In genomic region chr6:138109042-138109997, GRCh38 we compare ENCODE assay signal across 8 cellular contexts. TPM values are rescaled to one million over a fixed set of nuclear protein-coding genes. Genes with fewer than 3 reads are reported as not detected.
DNase-seq lines count a peak whose midpoint lies in the region; ATAC-seq, FAIRE-seq and TF ChIP-seq lines count a peak whose summit lies in the region.

No MANE protein-coding gene starts in this region.

- H3K36me3 ChIP-seq in Karpas-422 (ENCODE audit: insufficient read depth, low read length) (no peaks in the 10 kb centered on the region), RWPE2 (ENCODE audit: low read depth) (peaks cover 21% of the 10 kb centered on the region)

- no peaks in the 10 kb centered on the region for H3K9me3 Mint-ChIP-seq in activated T-helper 1 cell treated with anti-CD3 and anti-CD28 coated beads, Interleukin-12 subunit alpha, Interleukin-12 subunit beta, Interleukin-2, Interleukin-4 antibody, amounts not matched to agents 30 ng/mL and 10 ng/mL and 1 ng/mL, durations not matched to agents 14 hours and 24 hours and 36 hours
- H3K9me3 Mint-ChIP-seq in osteocyte (ENCODE audit: unreplicated experiment) (no peaks in the 10 kb centered on the region), type B pancreatic cell (no peaks in the 10 kb centered on the region)

- H3K27ac ChIP-seq in Karpas-422 (ENCODE audit: low read length) (no peak overlapping the region), RWPE2 (ENCODE audit: poor library complexity, severe bottlenecking) (peak overlapping the region; percentile 87)

- no peak overlapping the region for H2AFZ ChIP-seq in Karpas-422 (ENCODE audit: low read length)

- H3K36me3 Mint-ChIP-seq in activated T-helper 1 cell treated with anti-CD3 and anti-CD28 coated beads, Interleukin-12 subunit alpha, Interleukin-12 subunit beta, Interleukin-2, Interleukin-4 antibody, amounts not matched to agents 30 ng/mL and 10 ng/mL and 1 ng/mL, durations not matched to agents 14 hours and 24 hours and 36 hours (ENCODE audit: low read depth), result peaks cover 2% of the 10 kb centered on the region
- no peaks in the 10 kb centered on the region for H3K36me3 Mint-ChIP-seq in osteocyte (ENCODE audit: unreplicated experiment)
- no peaks in the 10 kb centered on the region for H3K36me3 Mint-ChIP-seq in type B pancreatic cell

- no peak overlapping the region for H3K9ac ChIP-seq in Karpas-422 (ENCODE audit: low read length)

- H3K9me2 ChIP-seq in Karpas-422 (replicated peaks; ENCODE audit: insufficient read depth, low read length), result no peaks in the 10 kb centered on the region

- DNase-seq in Karpas-422, result peak; percentile 88
- DNase-seq in RWPE2 (ENCODE audit: low spot score), result no peak
- DNase-seq in activated T-helper 1 cell treated with anti-CD3 and anti-CD28 coated beads, Interleukin-12 subunit alpha, Interleukin-12 subunit beta, Interleukin-2, Interleukin-4 antibody, amounts not matched to agents 30 ng/mL and 10 ng/mL and 1 ng/mL, durations not matched to agents 14 hours and 24 hours and 36 hours (ENCODE audit: low spot score), result peak; percentile 67
- DNase-seq in fibroblast of peridontal ligament (ENCODE audit: extremely low read depth), result peak; percentile 87
- DNase-seq in osteocyte (ENCODE audit: extremely low spot score, unreplicated experiment), result peak; percentile 90
- DNase-seq in type B pancreatic cell (ENCODE audit: extremely low spot score, unreplicated experiment), result no peak

- TF ChIP-seq CTCF in RWPE2 (IDR thresholded peaks at IDR 0.05; ENCODE audit: poor library complexity, severe bottlenecking) (peak; percentile 97), osteocyte (IDR thresholded peaks at IDR 0.05) (peak; percentile 97), type B pancreatic cell (conservative IDR thresholded peaks at IDR 0.05) (peak; percentile 99)

- H3K4me2 ChIP-seq in Karpas-422 (ENCODE audit: low read depth, low read length, poor library complexity, severe bottlenecking), result no peak overlapping the region

- no peak overlapping the region for H3K27ac Mint-ChIP-seq in activated T-helper 1 cell treated with anti-CD3 and anti-CD28 coated beads, Interleukin-12 subunit alpha, Interleukin-12 subunit beta, Interleukin-2, Interleukin-4 antibody, amounts not matched to agents 30 ng/mL and 10 ng/mL and 1 ng/mL, durations not matched to agents 14 hours and 24 hours and 36 hours
- no peak overlapping the region for H3K27ac Mint-ChIP-seq in osteocyte (ENCODE audit: unreplicated experiment)
- H3K27ac Mint-ChIP-seq in type B pancreatic cell, result peak overlapping the region; percentile 98

- no peaks in the 10 kb centered on the region for H4K20me1 ChIP-seq in Karpas-422 (ENCODE audit: insufficient read depth, low read depth, low read length)

- peak overlapping the region; percentile 62 for H3K4me3 Mint-ChIP-seq in activated T-helper 1 cell treated with anti-CD3 and anti-CD28 coated beads, Interleukin-12 subunit alpha, Interleukin-12 subunit beta, Interleukin-2, Interleukin-4 antibody, amounts not matched to agents 30 ng/mL and 10 ng/mL and 1 ng/mL, durations not matched to agents 14 hours and 24 hours and 36 hours
- H3K4me3 Mint-ChIP-seq in osteocyte (ENCODE audit: unreplicated experiment), result no peak overlapping the region
- H3K4me3 Mint-ChIP-seq in type B pancreatic cell, result peak overlapping the region; percentile 85

- peaks cover 28% of the 10 kb centered on the region for H3K27me3 Mint-ChIP-seq in activated T-helper 1 cell treated with anti-CD3 and anti-CD28 coated beads, Interleukin-12 subunit alpha, Interleukin-12 subunit beta, Interleukin-2, Interleukin-4 antibody, amounts not matched to agents 30 ng/mL and 10 ng/mL and 1 ng/mL, durations not matched to agents 14 hours and 24 hours and 36 hours (ENCODE audit: insufficient read depth)
- H3K27me3 Mint-ChIP-seq in osteocyte (ENCODE audit: unreplicated experiment) (peaks cover 20% of the 10 kb centered on the region), type B pancreatic cell (peaks cover 36% of the 10 kb centered on the region)

- intact Hi-C loops in activated T-helper 1 cell treated with anti-CD3 and anti-CD28 coated beads, Interleukin-12 subunit alpha, Interleukin-12 subunit beta, Interleukin-2, Interleukin-4 antibody, amounts not matched to agents 30 ng/mL and 10 ng/mL and 1 ng/mL, durations not matched to agents 14 hours and 24 hours and 36 hours (cut with micrococcal nuclease), result loop anchor here (1.0 to 10.0 kb wide), 16 partner anchors 53 to 1015 kb away; partner anchors contain the start of genes ARFGEF3, CCDC28A, HEBP2 and OLIG3

- peaks cover 29% of the 10 kb centered on the region for H3K4me1 Mint-ChIP-seq in activated T-helper 1 cell treated with anti-CD3 and anti-CD28 coated beads, Interleukin-12 subunit alpha, Interleukin-12 subunit beta, Interleukin-2, Interleukin-4 antibody, amounts not matched to agents 30 ng/mL and 10 ng/mL and 1 ng/mL, durations not matched to agents 14 hours and 24 hours and 36 hours (ENCODE audit: low read depth)
- H3K4me1 Mint-ChIP-seq in osteocyte (ENCODE audit: unreplicated experiment) (peaks cover 26% of the 10 kb centered on the region), type B pancreatic cell (ENCODE audit: unreplicated experiment) (peaks cover 18% of the 10 kb centered on the region)

- H3K79me2 ChIP-seq in Karpas-422 (ENCODE audit: low read length), result no peaks in the 10 kb centered on the region

- H3K9me3 ChIP-seq in Karpas-422 (ENCODE audit: low read length) (no peaks in the 10 kb centered on the region), RWPE2 (ENCODE audit: severe bottlenecking) (no peaks in the 10 kb centered on the region)

- ATAC-seq in GM18499 (IDR thresholded peaks at IDR 0.05; ENCODE audit: insufficient read depth, unreplicated experiment) (peak; percentile 50), RWPE2 (ENCODE audit: low read depth) (0 out of 3 replicates have a peak, but pooled peaks have one; percentile 13)

- peak; percentile 99 for FAIRE-seq in A204.1 (lab: Jason Lieb, UNC)

- H3K27me3 ChIP-seq in Karpas-422 (ENCODE audit: low read length) (0 out of 2 replicates have a peak, but pooled peaks cover 2% of the 10 kb centered on the region), RWPE2 (ENCODE audit: insufficient read depth, poor library complexity, severe bottlenecking) (no peaks in the 10 kb centered on the region)

- H3K4me3 ChIP-seq in Karpas-422 (ENCODE audit: low read length) (no peak overlapping the region), RWPE2 (ENCODE audit: severe bottlenecking) (no peak overlapping the region)

- no peaks in the 10 kb centered on the region for H3K4me1 ChIP-seq in Karpas-422 (ENCODE audit: low read length)
- peaks cover 23% of the 10 kb centered on the region for H3K4me1 ChIP-seq in RWPE2 (ENCODE audit: insufficient read depth, poor library complexity, severe bottlenecking)

RNA-seq across cellular contexts. Expression of gene PERP, which starts 2.1 kb away (rescaled TPM):
- total RNA-seq in Karpas-422 (2014; rRNA removed; shearing (Covaris generic); ENCODE audit: low replicate concordance), result not detected in 2 replicates
- total RNA-seq in activated T-helper 1 cell treated with anti-CD3 and anti-CD28 coated beads, Interleukin-12 subunit alpha, Interleukin-12 subunit beta, Interleukin-2, Interleukin-4 antibody, amounts not matched to agents 30 ng/mL and 10 ng/mL and 1 ng/mL, durations not matched to agents 14 hours and 24 hours and 36 hours, result 5.6 and 5.7 TPM in 2 replicates
- total RNA-seq in osteocyte (26.0 and 26.6 TPM in 2 replicates), type B pancreatic cell (ENCODE audit: low replicate concordance) (86.8 and 293 TPM in 2 replicates)

RNA-seq across cellular contexts. Expression of gene ARFGEF3, which starts 52.4 kb away (rescaled TPM):
- total RNA-seq in Karpas-422 (2014; rRNA removed; shearing (Covaris generic); ENCODE audit: low replicate concordance), result 0.04 TPM in 1 of 2 replicates, not detected in the other
- 0.22 and 0.29 TPM in 2 replicates for total RNA-seq in activated T-helper 1 cell treated with anti-CD3 and anti-CD28 coated beads, Interleukin-12 subunit alpha, Interleukin-12 subunit beta, Interleukin-2, Interleukin-4 antibody, amounts not matched to agents 30 ng/mL and 10 ng/mL and 1 ng/mL, durations not matched to agents 14 hours and 24 hours and 36 hours
- total RNA-seq in osteocyte, result 0.05 and 0.08 TPM in 2 replicates
- 24.0 and 31.7 TPM in 2 replicates for total RNA-seq in type B pancreatic cell (ENCODE audit: low replicate concordance)

Comparison
In these comparisons a context has a peak if more than half of its experiments do, and no peak if none do; other contexts are left out.
1. DNase-seq: peak in Karpas-422 (single experiment), activated T-helper 1 cell treated with anti-CD3 and anti-CD28 coated beads, Interleukin-12 subunit alpha, Interleukin-12 subunit beta, Interleukin-2, Interleukin-4 antibody, amounts not matched to agents 30 ng/mL and 10 ng/mL and 1 ng/mL, durations not matched to agents 14 hours and 24 hours and 36 hours (single experiment), fibroblast of peridontal ligament (single experiment) and osteocyte (single experiment); none in RWPE2 (single experiment) and type B pancreatic cell (single experiment).
2. RNA of gene ARFGEF3, which starts 52.4 kb away (total RNA-seq): 24.0 to 31.7 TPM in type B pancreatic cell; 0.22 to 0.29 TPM in activated T-helper 1 cell treated with anti-CD3 and anti-CD28 coated beads, Interleukin-12 subunit alpha, Interleukin-12 subunit beta, Interleukin-2, Interleukin-4 antibody, amounts not matched to agents 30 ng/mL and 10 ng/mL and 1 ng/mL, durations not matched to agents 14 hours and 24 hours and 36 hours, 0.05 to 0.08 TPM in osteocyte and 0.04 TPM in Karpas-422; every median in the first group is over 10 times any median in the second.
3. Peak in every context shown above with its lines, with median percentiles within 50 percentile points of each other: CTCF ChIP-seq.